20 cellular contexts compared by ENCODE assay signal in genomic region chrX:50677789-50678188, GRCh38.
"Had no signal": no experiment of that assay in that cellular context is flagged by ENCODE, and none has a peak within 500 bp of the region (broad histone marks: within the 10 kb centered on the region; RNA-seq: fewer than 3 reads in every experiment).

No MANE protein-coding gene starts in this region.

- FAIRE-seq: RCC 7860 had no signal

- H3K27me3 ChIP-seq: SJSA1 had no signal

- H3K4me1 ChIP-seq: SJSA1 had no signal

- H3K4me3 ChIP-seq: SJSA1, SK-N-MC had no signal

- H3K27ac ChIP-seq: SJSA1, SK-N-MC had no signal

- DNase-seq: KBM-7, MM.1S, NCI-H1092 treated with DMSO at 0.1 percent for 48 hours, NCI-H1436, NCI-H187, NCI-H2029, NCI-H2081 treated with DMSO at 0.1 percent for 48 hours, NCI-H2171, NCI-H226, NCI-H446, NCI-H510A, NCI-H524 treated with DMSO at 0.1 percent for 48 hours, NCI-H69, NCI-H774, Right ventricle myocardium superior, RPMI8226, SIG-M5 had no signal

- H3K36me3 ChIP-seq: SJSA1 had no signal

- H3K9me3 ChIP-seq: SJSA1 had no signal
